In the genomic region with DNA sequence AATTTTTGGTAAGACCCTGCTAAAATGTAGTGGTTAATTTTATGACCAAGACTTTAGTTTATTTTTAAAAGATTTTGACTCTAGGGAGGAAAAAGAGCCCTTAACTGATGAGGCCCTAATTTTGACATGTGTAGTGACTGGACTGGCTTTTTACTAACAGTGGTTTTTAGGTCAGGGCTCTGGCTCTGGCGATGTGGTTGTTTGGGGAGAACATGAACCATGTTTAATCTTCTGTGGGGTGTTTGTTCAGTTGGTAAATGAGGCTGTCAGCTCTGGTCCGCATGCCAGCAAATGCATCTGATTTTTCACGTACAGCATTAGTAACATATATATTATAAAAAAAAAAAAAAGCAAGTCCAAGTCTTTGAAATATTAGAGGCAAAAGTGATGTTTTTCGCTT, we compare ENCODE assay signal across 16 cellular contexts.
DNase-seq lines count a peak whose midpoint lies in the region; ATAC-seq, FAIRE-seq and TF ChIP-seq lines count a peak whose summit lies in the region.
"Had no signal": no experiment of that assay in that cellular context is flagged by ENCODE, and none has a peak within 500 bp of the region (broad histone marks: within the 10 kb centered on the region; RNA-seq: fewer than 3 reads in every experiment).

No MANE protein-coding gene starts in this region.

- no peak overlapping the region for H3K4me3 ChIP-seq in Caco-2 (ENCODE audit: low read depth, low read length)
- H3K4me3 ChIP-seq in HUES48 (ENCODE audit: low read depth, low read length): no peak overlapping the region
- H3K4me3 ChIP-seq in astrocyte (ENCODE audit: insufficient read depth, low read depth, low read length): no peak overlapping the region
- H3K4me3 ChIP-seq: HAP-1 had no signal

- H3K27ac Mint-ChIP-seq in Caco-2 (ENCODE audit: unreplicated experiment) (peak overlapping the region; percentile 35), astrocyte (ENCODE audit: unreplicated experiment) (no peak overlapping the region)

- H3K9me3 ChIP-seq in Caco-2: peaks cover 8% of the 10 kb centered on the region; the same call in 1 of the 2 replicates
- no peaks in the 10 kb centered on the region for H3K9me3 ChIP-seq in HUES48 (ENCODE audit: control insufficient read depth, insufficient read depth, low read length)
- no peaks in the 10 kb centered on the region for H3K9me3 ChIP-seq in astrocyte (ENCODE audit: insufficient read depth, low read depth, low read length)
- H3K9me3 ChIP-seq: HAP-1 had no signal

- no peaks in the 10 kb centered on the region for H3K27me3 Mint-ChIP-seq in Caco-2 (ENCODE audit: insufficient read depth, unreplicated experiment)
- H3K27me3 Mint-ChIP-seq in astrocyte (ENCODE audit: low read depth, unreplicated experiment): no peaks in the 10 kb centered on the region

- H3K4me2 ChIP-seq in astrocyte (ENCODE audit: low read length): no peak overlapping the region

- no peaks in the 10 kb centered on the region for H3K36me3 ChIP-seq in Caco-2 (ENCODE audit: control insufficient read depth, insufficient read depth, low read length)
- H3K36me3 ChIP-seq in HUES48 (ENCODE audit: control insufficient read depth, insufficient read depth, low read length): no peaks in the 10 kb centered on the region
- H3K36me3 ChIP-seq in astrocyte (ENCODE audit: insufficient read depth, low read length): no peaks in the 10 kb centered on the region
- H3K36me3 ChIP-seq: HAP-1 had no signal

- H4K20me1 ChIP-seq in astrocyte (ENCODE audit: insufficient read depth, low read length): no peaks in the 10 kb centered on the region

- H3K27ac ChIP-seq in HUES48 (ENCODE audit: low read depth, low read length): peak overlapping the region; percentile 16
- H3K27ac ChIP-seq in astrocyte (ENCODE audit: low read depth, low read length): no peak overlapping the region
- H3K27ac ChIP-seq: HL-60 had no signal

- H3K36me3 Mint-ChIP-seq in Caco-2 (ENCODE audit: insufficient read depth, unreplicated experiment): peaks cover 15% of the 10 kb centered on the region
- H3K36me3 Mint-ChIP-seq in astrocyte (ENCODE audit: low read depth, unreplicated experiment): peaks cover 21% of the 10 kb centered on the region

- no TSS peak for BruUV-seq in Caco-2 (replicated peaks; lab: Mats Ljungman, UMichigan)

- no peaks in the 10 kb centered on the region for H3K79me2 ChIP-seq in astrocyte (ENCODE audit: insufficient read depth, low read length)

- H3K9me3 Mint-ChIP-seq in Caco-2 (ENCODE audit: unreplicated experiment) (peaks cover 17% of the 10 kb centered on the region), astrocyte (ENCODE audit: unreplicated experiment) (peaks cover 6% of the 10 kb centered on the region)

- H3K4me3 Mint-ChIP-seq in Caco-2 (ENCODE audit: unreplicated experiment) (no peak overlapping the region), astrocyte (ENCODE audit: unreplicated experiment) (no peak overlapping the region)

- POLR2A ChIA-PET in Caco-2 (lab: Charles Lee): no interaction called here

- no peak for FAIRE-seq in astrocyte (lab: Jason Lieb, UNC)
- FAIRE-seq: G401.6 had no signal

- intact Hi-C loops in Caco-2 (cut with micrococcal nuclease; ENCODE audit: unreplicated experiment): no loop called here
- intact Hi-C loops in Right ventricle myocardium superior (cut with DNase I): no loop called here

- no peak overlapping the region for H3K9ac ChIP-seq in HUES48 (ENCODE audit: low read depth, low read length)
- H3K9ac ChIP-seq in astrocyte (ENCODE audit: low read length): no peak overlapping the region

- DNase-seq in Caco-2 (no peak), astrocyte (ENCODE audit: low read depth) (peak; percentile 22), myocyte (ENCODE audit: low read depth) (peak; percentile 11), Right ventricle myocardium superior (no peak)
- DNase-seq in activated CD4-positive, alpha-beta T cell treated with anti-CD3 and anti-CD28 coated beads for 48 hours: no peak
- DNase-seq: C1 segment of cervical spinal cord, DMS79 treated with DMSO at 0.1 percent for 48 hours, NCI-H1694, NCI-H2107, NCI-H226, NCI-H524 had no signal

- H3K27me3 ChIP-seq in Caco-2 (replicated peaks; ENCODE audit: control insufficient read depth, insufficient read depth, low read length): no peaks in the 10 kb centered on the region
- no peaks in the 10 kb centered on the region for H3K27me3 ChIP-seq in HUES48 (ENCODE audit: control insufficient read depth, insufficient read depth, low read length)
- no peaks in the 10 kb centered on the region for H3K27me3 ChIP-seq in astrocyte (ENCODE audit: insufficient read depth, low read length)

- H2AFZ ChIP-seq in astrocyte (ENCODE audit: low read depth, low read length): no peak overlapping the region

- H3K4me1 Mint-ChIP-seq in Caco-2 (ENCODE audit: low read depth, unreplicated experiment) (peaks cover 22% of the 10 kb centered on the region), astrocyte (ENCODE audit: low read depth, unreplicated experiment) (no peaks in the 10 kb centered on the region)

- CTCF ChIA-PET in Caco-2 (lab: Charles Lee): no interaction called here

- H3K4me1 ChIP-seq in Caco-2: no peaks in the 10 kb centered on the region
- H3K4me1 ChIP-seq in HUES48 (ENCODE audit: control insufficient read depth, insufficient read depth, low read length): peaks cover 30% of the 10 kb centered on the region
- H3K4me1 ChIP-seq in astrocyte (ENCODE audit: insufficient read depth, low read length): no peaks in the 10 kb centered on the region
- H3K4me1 ChIP-seq: HAP-1 had no signal

- TF ChIP-seq CTCF in Caco-2 (IDR thresholded peaks at IDR 0.05; ENCODE audit: insufficient read depth in 1 of 2, low read depth in 1 of 2, low read length in 1 of 2, severe bottlenecking in 1 of 2, unreplicated experiment in 1 of 2) (no peak), astrocyte (IDR thresholded peaks at IDR 0.05; ENCODE audit: insufficient read depth, low read depth, low read length) (no peak)

- ATAC-seq in Right ventricle myocardium superior (ENCODE audit: poor library complexity): no peak
- ATAC-seq in HG02610 (IDR thresholded peaks at IDR 0.05; ENCODE audit: unreplicated experiment): no peak

Comparison
In these comparisons a context has a peak if more than half of its experiments do, and no peak if none do; other contexts are left out.
1. DNase-seq: peak in astrocyte (single experiment) and myocyte (single experiment); none in Caco-2 (0 of 2), Right ventricle myocardium superior (single experiment) and activated CD4-positive, alpha-beta T cell treated with anti-CD3 and anti-CD28 coated beads for 48 hours (single experiment).